20 cellular contexts compared by ENCODE assay signal in the genomic region with DNA sequence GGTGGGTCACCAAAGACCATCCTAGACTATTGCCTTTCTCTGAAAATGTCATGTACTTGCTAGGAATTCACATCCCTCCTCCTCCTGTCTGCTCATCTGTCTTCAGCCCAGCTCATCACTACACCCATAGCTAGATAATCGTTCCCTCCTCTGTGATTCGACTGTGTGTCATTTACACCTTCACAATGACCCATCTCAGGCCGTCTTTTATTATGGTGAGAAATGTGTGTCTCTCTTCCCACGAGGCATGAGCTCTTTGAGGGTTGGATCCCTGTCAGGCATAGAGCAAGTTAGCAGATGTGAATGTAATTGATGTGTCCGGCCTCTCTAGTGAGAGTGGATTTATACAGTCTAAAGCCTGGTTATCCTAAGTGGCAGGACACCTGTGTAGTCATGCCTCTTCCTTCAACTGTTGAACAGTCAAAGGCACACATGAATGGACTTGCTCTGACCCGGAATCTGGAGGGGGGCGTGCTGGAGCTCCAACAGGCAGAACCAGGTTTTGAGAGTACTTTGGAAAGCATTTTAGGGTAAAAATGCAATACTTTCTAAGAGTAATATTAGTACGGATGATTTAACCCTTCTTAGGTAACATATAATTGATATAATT.
DNase-seq lines count a peak whose midpoint lies in the region; ATAC-seq and TF ChIP-seq lines count a peak whose summit lies in the region.
"Had no signal": no experiment of that assay in that cellular context is flagged by ENCODE, and none has a peak within 500 bp of the region (broad histone marks: within the 10 kb centered on the region; RNA-seq: fewer than 3 reads in every experiment).

No MANE protein-coding gene starts in this region.

- H3K27ac ChIP-seq in RWPE1 = no peak overlapping the region
- H3K27ac ChIP-seq in foreskin keratinocyte = no peak overlapping the region
- H3K27ac ChIP-seq: BLaER1 treated with 17β-estradiol and CSF1 and Interleukin-3, amounts not matched to agents 10 nM and 100 nM; left lung; prostate gland had no signal

- CTCF ChIA-PET in RWPE1 (lab: Yijun Ruan, JAX) = no interaction called here

- POLR2A ChIA-PET in RWPE1 (lab: Yijun Ruan, JAX; ENCODE audit: low non-redundant PET) = no interaction called here

- peaks cover 29% of the 10 kb centered on the region for H3K4me1 Mint-ChIP-seq in stimulated activated effector memory CD8-positive, alpha-beta T cell treated with anti-CD3 and anti-CD28 coated beads, Interleukin-12 subunit alpha, Interleukin-12 subunit beta, amount 100 ng/mL, for 72 hours

- DNase-seq in NCI-H82 (lab: John Stamatoyannopoulos, UW) (peak; percentile 38), NCI-H82 treated with DMSO at 0.1 percent for 48 hours (lab: John Stamatoyannopoulos, UW; ENCODE audit: unreplicated experiment) (no peak), RWPE1 (ENCODE audit: low spot score) (peak; percentile 8), foreskin keratinocyte (peak; percentile 36 to 70), kidney tubule cell (ENCODE audit: low spot score) (no peak), MG63 (no peak)
- DNase-seq in stimulated activated effector memory CD8-positive, alpha-beta T cell treated with anti-CD3 and anti-CD28 coated beads, Interleukin-12 subunit alpha, Interleukin-12 subunit beta, amount 100 ng/mL, for 72 hours (ENCODE audit: low spot score in 2 of 2) = no peak
- DNase-seq: cerebellar nuclear complex; DMS79; hypothalamus; left lung; NCI-H1105 treated with DMSO at 0.1 percent for 48 hours; NCI-H2227 treated with DMSO at 0.1 percent for 48 hours; NK-92 treated with Interleukin-12 subunit alpha and Interleukin-12 subunit beta, amount 100 ng/mL, for 24 hours; SHP77 had no signal

- H3K9me3 Mint-ChIP-seq in stimulated activated effector memory CD8-positive, alpha-beta T cell treated with anti-CD3 and anti-CD28 coated beads, Interleukin-12 subunit alpha, Interleukin-12 subunit beta, amount 100 ng/mL, for 72 hours = no peaks in the 10 kb centered on the region

- peak overlapping the region; percentile 24 for H3K4me3 Mint-ChIP-seq in stimulated activated effector memory CD8-positive, alpha-beta T cell treated with anti-CD3 and anti-CD28 coated beads, Interleukin-12 subunit alpha, Interleukin-12 subunit beta, amount 100 ng/mL, for 72 hours

- peaks cover 4% of the 10 kb centered on the region for H3K4me1 ChIP-seq in foreskin keratinocyte
- H3K4me1 ChIP-seq: BLaER1 treated with 17β-estradiol and CSF1 and Interleukin-3, amounts not matched to agents 10 nM and 100 nM; prostate gland had no signal

- TF ChIP-seq CTCF in RWPE1 (conservative IDR thresholded peaks at IDR 0.05; ENCODE audit: low read depth) (no peak), foreskin keratinocyte (conservative IDR thresholded peaks at IDR 0.05) (no peak)

- peaks cover 3% of the 10 kb centered on the region; the same call in 1 of the 2 replicates for H3K36me3 ChIP-seq in MG63
- H3K36me3 ChIP-seq: prostate gland had no signal

- no peaks in the 10 kb centered on the region for H3K9me3 ChIP-seq in MG63
- H3K9me3 ChIP-seq: left lung, prostate gland, tibial nerve had no signal

- H3K27me3 ChIP-seq in foreskin keratinocyte (no peaks in the 10 kb centered on the region), MG63 (no peaks in the 10 kb centered on the region)
- H3K27me3 ChIP-seq: BLaER1 treated with 17β-estradiol and CSF1 and Interleukin-3, amounts not matched to agents 10 nM and 100 nM; left lung; tibial nerve had no signal

- H3K36me3 Mint-ChIP-seq in stimulated activated effector memory CD8-positive, alpha-beta T cell treated with anti-CD3 and anti-CD28 coated beads, Interleukin-12 subunit alpha, Interleukin-12 subunit beta, amount 100 ng/mL, for 72 hours = peaks cover 57% of the 10 kb centered on the region

- peak; percentile 91 for ATAC-seq in foreskin keratinocyte
- peak; percentile 35 for ATAC-seq in stimulated activated effector memory CD8-positive, alpha-beta T cell treated with anti-CD3 and anti-CD28 coated beads, Interleukin-12 subunit alpha, Interleukin-12 subunit beta, amount 100 ng/mL, for 72 hours
- ATAC-seq in HG02938 (IDR thresholded peaks at IDR 0.05; ENCODE audit: unreplicated experiment) = no peak
- ATAC-seq: HCT116, left lung had no signal

- peak overlapping the region; percentile 73 for H3K27ac Mint-ChIP-seq in stimulated activated effector memory CD8-positive, alpha-beta T cell treated with anti-CD3 and anti-CD28 coated beads, Interleukin-12 subunit alpha, Interleukin-12 subunit beta, amount 100 ng/mL, for 72 hours

- H3K4me3 ChIP-seq in MG63 = no peak overlapping the region
- H3K4me3 ChIP-seq: BLaER1 treated with 17β-estradiol and CSF1 and Interleukin-3, amounts not matched to agents 10 nM and 100 nM; left lung; prostate gland; tibial nerve had no signal

Comparison
In these comparisons a context has a peak if more than half of its experiments do, and no peak if none do; other contexts are left out.
1. DNase-seq: peak in NCI-H82 (single experiment), RWPE1 (single experiment) and foreskin keratinocyte (2 of 2); none in NCI-H82 treated with DMSO at 0.1 percent for 48 hours (single experiment), stimulated activated effector memory CD8-positive, alpha-beta T cell treated with anti-CD3 and anti-CD28 coated beads, Interleukin-12 subunit alpha, Interleukin-12 subunit beta, amount 100 ng/mL, for 72 hours (0 of 2), kidney tubule cell (single experiment) and MG63 (single experiment).